15 cellular contexts compared by ENCODE assay signal in the genomic region with DNA sequence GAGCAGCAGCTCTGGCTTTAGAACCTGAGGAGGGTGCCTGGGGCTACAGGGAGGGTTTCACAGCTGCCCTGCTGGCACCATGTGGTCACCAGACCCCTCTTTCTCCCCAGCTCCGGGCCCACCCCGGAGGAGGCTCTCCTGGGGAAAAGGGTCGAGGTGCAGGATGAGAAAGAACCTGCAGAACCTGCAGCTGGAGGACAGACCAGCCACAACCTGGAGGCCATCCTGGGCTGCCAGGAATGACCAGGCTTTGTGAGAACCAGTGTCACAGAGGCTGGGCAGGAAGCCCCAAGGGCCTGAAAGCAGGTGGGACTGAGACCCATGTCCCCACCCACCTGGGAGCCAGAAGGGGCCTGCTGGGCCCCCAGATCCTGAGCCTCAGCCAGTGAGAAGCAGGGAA. TPM values are rescaled to one million over a fixed set of nuclear protein-coding genes. Genes with fewer than 3 reads are reported as not detected.
DNase-seq lines count a peak whose midpoint lies in the region; ATAC-seq and TF ChIP-seq lines count a peak whose summit lies in the region.
"Had no signal": no experiment of that assay in that cellular context is flagged by ENCODE, and none has a peak within 500 bp of the region (broad histone marks: within the 10 kb centered on the region; RNA-seq: fewer than 3 reads in every experiment).

No MANE protein-coding gene starts in this region.

- ATAC-seq in CD4-positive, alpha-beta T cell (ENCODE audit: poor library complexity), result no peak
- no peak for ATAC-seq in naive thymus-derived CD4-positive, alpha-beta T cell
- no peak for ATAC-seq in HG03432 (IDR thresholded peaks at IDR 0.05; ENCODE audit: unreplicated experiment)
- ATAC-seq: body of pancreas had no signal

- no peak for DNase-seq in AG04450 (ENCODE audit: low read depth, low spot score)
- DNase-seq in CD4-positive, alpha-beta T cell, result no peak
- DNase-seq in activated T-helper 2 cell treated with anti-CD3 and anti-CD28 coated beads, Interferon-gamma antibody, Interleukin-2, Interleukin-4, amounts not matched to agents 10 μg/mL and 5 μg/mL and 100 μg/mL, durations not matched to agents 14 hours and 24 hours and 36 hours (ENCODE audit: low spot score), result no peak
- DNase-seq in naive thymus-derived CD4-positive, alpha-beta T cell, result no peak
- DNase-seq in NCI-H2107 treated with DMSO at 0.1 percent for 48 hours (lab: John Stamatoyannopoulos, UW; ENCODE audit: unreplicated experiment), result no peak
- DNase-seq in chondrocyte (ENCODE audit: low spot score), result no peak
- DNase-seq in anterior cingulate cortex (lab: John Stamatoyannopoulos, UW), result no peak
- DNase-seq: activated B cell treated with CpG ODN at 0.5 μM for 24 hours, body of pancreas, DMS79 treated with DMSO at 0.1 percent for 48 hours, KG1, RPMI8226, T-helper 1 cell had no signal

- CTCF ChIA-PET in AG04450 (lab: Charles Lee), result interaction anchor here (1.5 kb wide), 1 partner anchor 73 kb away, joined by 7 read pairs; no protein-coding TSS in a partner anchor
- CTCF ChIA-PET in CD4-positive, alpha-beta T cell (lab: Charles Lee), result interaction anchor here (1.7 to 2.4 kb wide), 2 partner anchors 46 to 74 kb away, joined by 6 to 12 read pairs; no protein-coding TSS in a partner anchor
- CTCF ChIA-PET in naive thymus-derived CD4-positive, alpha-beta T cell (lab: Charles Lee), result interaction anchor here (1.2 to 1.5 kb wide), 3 partner anchors 10 to 74 kb away, joined by 3 to 6 read pairs (median 3); no protein-coding TSS in a partner anchor

- H3K4me3 ChIP-seq in AG04450 (ENCODE audit: low read depth, low read length), result no peak overlapping the region
- H3K4me3 ChIP-seq in naive thymus-derived CD4-positive, alpha-beta T cell (ENCODE audit: low read length), result no peak overlapping the region
- H3K4me3 ChIP-seq: body of pancreas had no signal

- H3K27ac ChIP-seq in AG04450 (ENCODE audit: low read depth, low read length), result peak overlapping the region; percentile 81
- peak overlapping the region; percentile 73 for H3K27ac ChIP-seq in CD4-positive, alpha-beta T cell (ENCODE audit: low read depth, low read length)
- peak overlapping the region; percentile 78 for H3K27ac ChIP-seq in naive thymus-derived CD4-positive, alpha-beta T cell (ENCODE audit: low read depth, low read length)
- H3K27ac ChIP-seq: body of pancreas, HL-60 had no signal

- H3K27me3 ChIP-seq in AG04450 (ENCODE audit: control insufficient read depth, insufficient read depth, low read length), result no peaks in the 10 kb centered on the region
- no peaks in the 10 kb centered on the region for H3K27me3 ChIP-seq in CD4-positive, alpha-beta T cell (ENCODE audit: control insufficient read depth, insufficient read depth, low read length)
- H3K27me3 ChIP-seq in naive thymus-derived CD4-positive, alpha-beta T cell (ENCODE audit: control insufficient read depth in 2 of 2, insufficient read depth in 2 of 2, low read length in 2 of 2), result no peaks in the 10 kb centered on the region
- H3K27me3 ChIP-seq: body of pancreas had no signal

- H3K4me1 ChIP-seq in naive thymus-derived CD4-positive, alpha-beta T cell (ENCODE audit: control insufficient read depth in 2 of 2, insufficient read depth in 2 of 2, low read length in 2 of 2), result peaks cover 79 to 85% of the 10 kb centered on the region in 2 donors

- H3K36me3 ChIP-seq in naive thymus-derived CD4-positive, alpha-beta T cell (ENCODE audit: control insufficient read depth in 2 of 3, insufficient read depth in 3 of 3, low read length in 3 of 3), result peaks cover 0 to 29% (median 5%) of the 10 kb centered on the region in 3 experiments

- POLR2A ChIA-PET in AG04450 (lab: Yijun Ruan, JAX), result no interaction called here
- POLR2A ChIA-PET in CD4-positive, alpha-beta T cell (lab: Charles Lee), result interaction anchor here (0.6 to 7.2 kb wide), 9 partner anchors 10 to 55 kb away, joined by 3 to 44 read pairs (median 3); no protein-coding TSS in a partner anchor
- POLR2A ChIA-PET in naive thymus-derived CD4-positive, alpha-beta T cell (lab: Charles Lee), result interaction anchor here (0.7 to 14.0 kb wide), 9 partner anchors 9 to 74 kb away, joined by 3 to 242 read pairs (median 4); no protein-coding TSS in a partner anchor

- peaks cover 95% of the 10 kb centered on the region for H3K4me1 Mint-ChIP-seq in CD4-positive, alpha-beta T cell (ENCODE audit: low read depth)
- H3K4me1 Mint-ChIP-seq in activated T-helper 2 cell treated with anti-CD3 and anti-CD28 coated beads, Interferon-gamma antibody, Interleukin-2, Interleukin-4, amounts not matched to agents 10 μg/mL and 5 μg/mL and 100 μg/mL, durations not matched to agents 14 hours and 24 hours and 36 hours (ENCODE audit: low read depth), result peaks cover 80% of the 10 kb centered on the region
- peaks cover 74 to 98% (median 92%) of the 10 kb centered on the region in 7 donors for H3K4me1 Mint-ChIP-seq in naive thymus-derived CD4-positive, alpha-beta T cell
- H3K4me1 Mint-ChIP-seq in chondrocyte (ENCODE audit: low read depth), result peaks cover 15% of the 10 kb centered on the region

- intact Hi-C loops in CD4-positive, alpha-beta T cell (cut with DNase I, micrococcal nuclease), result no loop called here
- intact Hi-C loops in activated T-helper 2 cell treated with anti-CD3 and anti-CD28 coated beads, Interferon-gamma antibody, Interleukin-2, Interleukin-4, amounts not matched to agents 10 μg/mL and 5 μg/mL and 100 μg/mL, durations not matched to agents 14 hours and 24 hours and 36 hours (cut with micrococcal nuclease), result loop anchor here (5.0 kb wide), 1 partner anchor 163 kb away; the partner anchor contains the start of gene CKS2
- intact Hi-C loops in naive thymus-derived CD4-positive, alpha-beta T cell (cut with micrococcal nuclease), result no loop called here

- peaks cover 93% of the 10 kb centered on the region for H3K36me3 Mint-ChIP-seq in CD4-positive, alpha-beta T cell (ENCODE audit: low read depth)
- peaks cover 94% of the 10 kb centered on the region for H3K36me3 Mint-ChIP-seq in activated T-helper 2 cell treated with anti-CD3 and anti-CD28 coated beads, Interferon-gamma antibody, Interleukin-2, Interleukin-4, amounts not matched to agents 10 μg/mL and 5 μg/mL and 100 μg/mL, durations not matched to agents 14 hours and 24 hours and 36 hours (ENCODE audit: low read depth)
- peaks cover 26 to 78% (median 64%) of the 10 kb centered on the region in 5 donors for H3K36me3 Mint-ChIP-seq in naive thymus-derived CD4-positive, alpha-beta T cell
- no peaks in the 10 kb centered on the region for H3K36me3 Mint-ChIP-seq in chondrocyte (ENCODE audit: low read depth)

- no peak overlapping the region for H3K4me3 Mint-ChIP-seq in CD4-positive, alpha-beta T cell
- no peak overlapping the region for H3K4me3 Mint-ChIP-seq in activated T-helper 2 cell treated with anti-CD3 and anti-CD28 coated beads, Interferon-gamma antibody, Interleukin-2, Interleukin-4, amounts not matched to agents 10 μg/mL and 5 μg/mL and 100 μg/mL, durations not matched to agents 14 hours and 24 hours and 36 hours (ENCODE audit: low read depth)
- H3K4me3 Mint-ChIP-seq in naive thymus-derived CD4-positive, alpha-beta T cell, result peak overlapping the region in 6 of 10 donors; percentile 73 to 90 (median 84)
- H3K4me3 Mint-ChIP-seq in chondrocyte (ENCODE audit: unreplicated experiment), result no peak overlapping the region
- H3K4me3 Mint-ChIP-seq: activated B cell treated with CpG ODN at 0.5 μM for 24 hours had no signal

- H3K9me3 ChIP-seq in AG04450 (ENCODE audit: control insufficient read depth, insufficient read depth, low read length), result no peaks in the 10 kb centered on the region
- no peaks in the 10 kb centered on the region for H3K9me3 ChIP-seq in CD4-positive, alpha-beta T cell (ENCODE audit: control insufficient read depth, low read length)
- H3K9me3 ChIP-seq in naive thymus-derived CD4-positive, alpha-beta T cell (ENCODE audit: control insufficient read depth in 2 of 3, low read length in 3 of 3), result peaks cover 0 to 4% (median 0%) of the 10 kb centered on the region in 3 experiments
- H3K9me3 ChIP-seq: body of pancreas had no signal

- H3K27ac Mint-ChIP-seq in CD4-positive, alpha-beta T cell, result peak overlapping the region; percentile 97
- H3K27ac Mint-ChIP-seq in activated T-helper 2 cell treated with anti-CD3 and anti-CD28 coated beads, Interferon-gamma antibody, Interleukin-2, Interleukin-4, amounts not matched to agents 10 μg/mL and 5 μg/mL and 100 μg/mL, durations not matched to agents 14 hours and 24 hours and 36 hours, result peak overlapping the region; percentile 97
- H3K27ac Mint-ChIP-seq in naive thymus-derived CD4-positive, alpha-beta T cell, result peak overlapping the region; percentile 83 to 99 (median 95)
- H3K27ac Mint-ChIP-seq in chondrocyte (ENCODE audit: unreplicated experiment), result no peak overlapping the region
- H3K27ac Mint-ChIP-seq: activated B cell treated with CpG ODN at 0.5 μM for 24 hours had no signal

- TF ChIP-seq CTCF in AG04450 (IDR thresholded peaks at IDR 0.05; ENCODE audit: low read depth, low read length), result no peak
- TF ChIP-seq CTCF in CD4-positive, alpha-beta T cell (IDR thresholded peaks at IDR 0.05), result no peak
- no peak for TF ChIP-seq CTCF in chondrocyte (IDR thresholded peaks at IDR 0.05)

- no peaks in the 10 kb centered on the region for H3K27me3 Mint-ChIP-seq in CD4-positive, alpha-beta T cell
- H3K27me3 Mint-ChIP-seq in activated T-helper 2 cell treated with anti-CD3 and anti-CD28 coated beads, Interferon-gamma antibody, Interleukin-2, Interleukin-4, amounts not matched to agents 10 μg/mL and 5 μg/mL and 100 μg/mL, durations not matched to agents 14 hours and 24 hours and 36 hours (ENCODE audit: low read depth), result no peaks in the 10 kb centered on the region
- H3K27me3 Mint-ChIP-seq in naive thymus-derived CD4-positive, alpha-beta T cell, result no peaks in the 10 kb centered on the region
- no peaks in the 10 kb centered on the region for H3K27me3 Mint-ChIP-seq in chondrocyte (ENCODE audit: low read depth)
- H3K27me3 Mint-ChIP-seq: activated B cell treated with CpG ODN at 0.5 μM for 24 hours had no signal

- peaks cover 4% of the 10 kb centered on the region for H3K9me3 Mint-ChIP-seq in CD4-positive, alpha-beta T cell
- peaks cover 6% of the 10 kb centered on the region for H3K9me3 Mint-ChIP-seq in activated T-helper 2 cell treated with anti-CD3 and anti-CD28 coated beads, Interferon-gamma antibody, Interleukin-2, Interleukin-4, amounts not matched to agents 10 μg/mL and 5 μg/mL and 100 μg/mL, durations not matched to agents 14 hours and 24 hours and 36 hours
- H3K9me3 Mint-ChIP-seq in naive thymus-derived CD4-positive, alpha-beta T cell, result peaks cover 0 to 8% (median 0%) of the 10 kb centered on the region in 11 donors
- no peaks in the 10 kb centered on the region for H3K9me3 Mint-ChIP-seq in chondrocyte (ENCODE audit: low read depth)
- H3K9me3 Mint-ChIP-seq: activated B cell treated with CpG ODN at 0.5 μM for 24 hours had no signal

RNA-seq across cellular contexts. Expression of gene SEMA4D, which starts 23.0 kb away (rescaled TPM):
- 2.8 and 3.2 TPM in 2 replicates for polyA plus RNA-seq in AG04450 (2011; rRNA removed)
- polyA minus RNA-seq in AG04450 (2011; rRNA and poly(A)+ RNA removed), result 5.1 and 6.2 TPM in 2 replicates
- total RNA-seq in CD4-positive, alpha-beta T cell, result 100 to 1,000 TPM; 399 to 430 TPM
- 317 and 330 TPM in 2 replicates for total RNA-seq in activated T-helper 2 cell treated with anti-CD3 and anti-CD28 coated beads, Interferon-gamma antibody, Interleukin-2, Interleukin-4, amounts not matched to agents 10 μg/mL and 5 μg/mL and 100 μg/mL, durations not matched to agents 14 hours and 24 hours and 36 hours
- 100 to 1,000 TPM; 389 to 465 (median 460) TPM for total RNA-seq in naive thymus-derived CD4-positive, alpha-beta T cell
- polyA plus RNA-seq in naive thymus-derived CD4-positive, alpha-beta T cell, result 100 to 1,000 TPM; 114 to 268 TPM
- 3.3 to 3.8 TPM (median 3.8 TPM) in 3 replicates for total RNA-seq in chondrocyte

Comparison
In these comparisons a context has a peak if more than half of its experiments do, and no peak if none do; other contexts are left out.
1. H3K4me3 Mint-ChIP-seq: peak in naive thymus-derived CD4-positive, alpha-beta T cell (6 of 10); none in CD4-positive, alpha-beta T cell (single experiment), activated T-helper 2 cell treated with anti-CD3 and anti-CD28 coated beads, Interferon-gamma antibody, Interleukin-2, Interleukin-4, amounts not matched to agents 10 μg/mL and 5 μg/mL and 100 μg/mL, durations not matched to agents 14 hours and 24 hours and 36 hours (single experiment) and chondrocyte (single experiment).
2. RNA of gene SEMA4D, which starts 23.0 kb away (total RNA-seq): 389 to 465 TPM in naive thymus-derived CD4-positive, alpha-beta T cell, 399 to 430 TPM in CD4-positive, alpha-beta T cell and 317 to 330 TPM in activated T-helper 2 cell treated with anti-CD3 and anti-CD28 coated beads, Interferon-gamma antibody, Interleukin-2, Interleukin-4, amounts not matched to agents 10 μg/mL and 5 μg/mL and 100 μg/mL, durations not matched to agents 14 hours and 24 hours and 36 hours; 3.3 to 3.8 TPM in chondrocyte; every median in the first group is over 10 times any median in the second.
3. Peak in every context shown above with its lines, with median percentiles within 50 percentile points of each other: H3K27ac ChIP-seq.